ENCODE assay signal across 9 cellular contexts in genomic region chr9:112333639-112334318, GRCh38. TPM values are rescaled to one million over a fixed set of nuclear protein-coding genes. Genes with fewer than 3 reads are reported as not detected.
DNase-seq lines count a peak whose midpoint lies in the region; ATAC-seq, FAIRE-seq and TF ChIP-seq lines count a peak whose summit lies in the region.
"Had no signal": no experiment of that assay in that cellular context is flagged by ENCODE, and none has a peak within 500 bp of the region (broad histone marks: within the 10 kb centered on the region; RNA-seq: fewer than 3 reads in every experiment).

No MANE protein-coding gene starts in this region.

- no peaks in the 10 kb centered on the region for H3K36me3 ChIP-seq in keratinocyte (ENCODE audit: control insufficient read depth in 2 of 2, extremely low read depth in 1 of 2, insufficient read depth in 2 of 2, low read length in 2 of 2)

- peak overlapping the region; percentile 94 for H3K9ac ChIP-seq in keratinocyte (ENCODE audit: control insufficient read depth, extremely low read depth, insufficient read depth, low read length)

- no peaks in the 10 kb centered on the region for H3K9me3 ChIP-seq in keratinocyte (ENCODE audit: control insufficient read depth, low read depth, low read length)

- H4K20me1 ChIP-seq in keratinocyte (ENCODE audit: control insufficient read depth, extremely low read depth, insufficient read depth, low read length): no peaks in the 10 kb centered on the region

- H3K9me1 ChIP-seq in keratinocyte (ENCODE audit: control insufficient read depth, extremely low read depth, insufficient read depth, low read length): no peaks in the 10 kb centered on the region

- H3K27ac ChIP-seq in caudate nucleus (ENCODE audit: low read depth, low read length) (peak overlapping the region; percentile 90), keratinocyte (ENCODE audit: control insufficient read depth, insufficient read depth, low read length) (peak overlapping the region; percentile 94)

- DNase-seq in AG20443 (ENCODE audit: low spot score): peak; percentile 99
- peak; percentile 96 for DNase-seq in NCI-H345 (lab: John Stamatoyannopoulos, UW)
- peak; percentile 88 to 92 (median 92) for DNase-seq in activated CD4-positive, CD25-positive, alpha-beta regulatory T cell (lab: John Stamatoyannopoulos, UW)
- DNase-seq in caudate nucleus (lab: John Stamatoyannopoulos, UW): peak in 60 of 61 donors; percentile 24 to 97 (median 88)
- DNase-seq in keratinocyte (ENCODE audit: low read depth, low spot score): no peak
- DNase-seq in stimulated activated CD4-positive, alpha-beta T cell treated with anti-CD3 and anti-CD28 coated beads, Interleukin-12 subunit alpha, Interleukin-12 subunit beta, amount 100 ng/mL, for 48 hours (ENCODE audit: low read depth in 2 of 3, low spot score in 1 of 3): peak; percentile 87 to 90 (median 89)

- no peaks in the 10 kb centered on the region for H3K27me3 ChIP-seq in keratinocyte (ENCODE audit: control insufficient read depth, extremely low read depth, insufficient read depth, low read length)

- dilution Hi-C loops in keratinocyte (cut with MboI; ENCODE audit: extremely low pct_ligation_motif_present, low sequenced_read_pairs): no loop called here

- peak overlapping the region; percentile 86 for H2AFZ ChIP-seq in keratinocyte (ENCODE audit: control insufficient read depth, low read length)

- H3K4me3 ChIP-seq in keratinocyte (ENCODE audit: control insufficient read depth in 2 of 3, extremely low read depth in 1 of 3, insufficient read depth in 2 of 3, low read depth in 1 of 3, low read length in 3 of 3): peak overlapping the region; percentile 79 to 89 (median 79)

- peaks cover 45% of the 10 kb centered on the region for H3K79me2 ChIP-seq in keratinocyte (ENCODE audit: control insufficient read depth, insufficient read depth, low read length)

- no peak for FAIRE-seq in keratinocyte (lab: Jason Lieb, UNC)
- FAIRE-seq: TTC549 had no signal

- H3K4me1 ChIP-seq in keratinocyte (ENCODE audit: control insufficient read depth, extremely low read depth, insufficient read depth, low read length): peaks cover 9% of the 10 kb centered on the region

- H3K4me2 ChIP-seq in keratinocyte (ENCODE audit: control insufficient read depth, extremely low read depth, insufficient read depth, low read depth, low read length): peak overlapping the region; percentile 97

- ATAC-seq in GM19023 (IDR thresholded peaks at IDR 0.05; ENCODE audit: unreplicated experiment): peak; percentile 77
- peak; percentile 72 for ATAC-seq in HG03196 (IDR thresholded peaks at IDR 0.05; ENCODE audit: unreplicated experiment)

- TF ChIP-seq CTCF in keratinocyte (optimal IDR thresholded peaks at IDR 0.05 in 1 of 3, IDR thresholded peaks at IDR 0.05 in 1 of 3, conservative IDR thresholded peaks at IDR 0.05 in 1 of 3; ENCODE audit: extremely low read depth in 1 of 3, insufficient read depth in 2 of 3, low read length in 3 of 3): peak; percentile 27 to 52 (median 51)

RNA-seq across cellular contexts. Expression of gene PTBP3, which starts 0.4 kb away (rescaled TPM):
- polyA plus RNA-seq in keratinocyte: 43.7 to 83.3 TPM (median 51.0 TPM) in 3 replicates
- polyA plus RNA-seq in keratinocyte (2011; ENCODE audit: low read depth): 12.4 TPM
- polyA plus RNA-seq in keratinocyte (2011; cell fraction: cytosol; rRNA removed): 40.3 and 64.4 TPM in 2 replicates
- 48.1 and 49.1 TPM in 2 replicates for polyA plus RNA-seq in keratinocyte (2011; cell fraction: nucleus; rRNA removed)
- 22.0 and 35.0 TPM in 2 replicates for polyA plus RNA-seq in keratinocyte (2012; ENCODE audit: low replicate concordance)
- polyA minus RNA-seq in keratinocyte: 47.9 to 167 TPM (median 114 TPM) in 3 replicates
- polyA minus RNA-seq in keratinocyte (2011; cell fraction: cytosol; rRNA and poly(A)+ RNA removed): 49.3 TPM
- polyA minus RNA-seq in keratinocyte (2011; cell fraction: nucleus; rRNA and poly(A)+ RNA removed): 32.8 and 60.3 TPM in 2 replicates

RNA-seq across cellular contexts. Expression of gene HSDL2, which starts 46.1 kb away (rescaled TPM):
- polyA plus RNA-seq in keratinocyte: 15.7 to 27.6 TPM (median 25.0 TPM) in 3 replicates
- 38.8 TPM for polyA plus RNA-seq in keratinocyte (2011; ENCODE audit: low read depth)
- 18.2 and 29.0 TPM in 2 replicates for polyA plus RNA-seq in keratinocyte (2011; cell fraction: cytosol; rRNA removed)
- 12.6 and 14.9 TPM in 2 replicates for polyA plus RNA-seq in keratinocyte (2011; cell fraction: nucleus; rRNA removed)
- 14.7 and 19.8 TPM in 2 replicates for polyA plus RNA-seq in keratinocyte (2012; ENCODE audit: low replicate concordance)
- 5.4 to 26.8 TPM (median 17.2 TPM) in 3 replicates for polyA minus RNA-seq in keratinocyte
- 18.2 TPM for polyA minus RNA-seq in keratinocyte (2011; cell fraction: cytosol; rRNA and poly(A)+ RNA removed)
- polyA minus RNA-seq in keratinocyte (2011; cell fraction: nucleus; rRNA and poly(A)+ RNA removed): 7.1 and 14.0 TPM in 2 replicates
